In genomic region chr16:86300746-86301480, GRCh38 we compare ENCODE assay signal across 12 cellular contexts.
A peak's percentile ranks its signal among the peaks of the same experiment; 100 is the strongest.
DNase-seq lines count a peak whose midpoint lies in the region; ATAC-seq and TF ChIP-seq lines count a peak whose summit lies in the region.
"Had no signal": no experiment of that assay in that cellular context is flagged by ENCODE, and none has a peak within 500 bp of the region (broad histone marks: within the 10 kb centered on the region; RNA-seq: fewer than 3 reads in every experiment).

No MANE protein-coding gene starts in this region.

- H3K27ac ChIP-seq in right lobe of liver, result peak overlapping the region in 2 of 3 donors; percentile 15 to 63
- peak overlapping the region; percentile 42 to 81 (median 67) for H3K27ac ChIP-seq in upper lobe of left lung

- DNase-seq in NCI-H82 treated with DMSO at 0.1 percent for 48 hours (lab: John Stamatoyannopoulos, UW; ENCODE audit: unreplicated experiment) (peak; percentile 93), dermis blood vessel endothelial cell (peak; percentile 6), right lobe of liver (no peak), upper lobe of left lung (no peak), NCI-H526 (lab: John Stamatoyannopoulos, UW) (no peak)
- DNase-seq in activated effector memory CD4-positive, alpha-beta T cell treated with Interleukin-2 at 50 U/mL for 16 hours, result no peak
- DNase-seq: hypothalamus; naive thymus-derived CD4-positive, alpha-beta T cell; NCI-H1048; NCI-H748 treated with DMSO at 0.1 percent for 48 hours; stimulated activated CD4-positive, alpha-beta T cell treated with anti-CD3 and anti-CD28 coated beads, Interleukin-12 subunit alpha, Interleukin-12 subunit beta, amount 100 ng/mL, for 4 hours had no signal

- WGBS in right lobe of liver (ENCODE audit: insufficient coverage, low coverage, low lambda C conversion rate, missing lambda C conversion rate), result 3% methylated on average over 16 of the region's 20 CpGs
- 2 to 10% methylated on average over 11 to 20 of the region's 20 CpGs for WGBS in upper lobe of left lung, 2 donors

- H3K36me3 ChIP-seq in right lobe of liver, result no peaks in the 10 kb centered on the region
- H3K36me3 ChIP-seq in upper lobe of left lung, result no peaks in the 10 kb centered on the region

- H3K27me3 ChIP-seq in right lobe of liver (peaks cover 0 to 6% of the 10 kb centered on the region in 2 donors), upper lobe of left lung (no peaks in the 10 kb centered on the region)

- ATAC-seq in right lobe of liver, result peak; percentile 42 to 56 (median 50)
- ATAC-seq in upper lobe of left lung (ENCODE audit: low FRiP score in 2 of 2), result no peak
- ATAC-seq in GM21717 (IDR thresholded peaks at IDR 0.05; ENCODE audit: unreplicated experiment), result no peak
- ATAC-seq: naive thymus-derived CD4-positive, alpha-beta T cell had no signal

- TF ChIP-seq POLR2A in right lobe of liver (IDR thresholded peaks at IDR 0.05), result no peak
- no peak for TF ChIP-seq POLR2A in upper lobe of left lung (IDR thresholded peaks at IDR 0.05)

- H3K4me3 ChIP-seq in right lobe of liver (no peak overlapping the region), upper lobe of left lung (peak overlapping the region in 3 of 4 donors; percentile 10 to 25 (median 15))

- TF ChIP-seq EP300 in upper lobe of left lung (IDR thresholded peaks at IDR 0.05), result no peak

- no peak for TF ChIP-seq CTCF in right lobe of liver (IDR thresholded peaks at IDR 0.05)
- TF ChIP-seq CTCF in upper lobe of left lung (IDR thresholded peaks at IDR 0.05), result no peak

- intact Hi-C loops in right lobe of liver (cut with DNase I), result no loop called here

- H3K4me1 ChIP-seq in right lobe of liver (no peaks in the 10 kb centered on the region), upper lobe of left lung (peaks cover 0 to 37% (median 9%) of the 10 kb centered on the region in 4 donors)

- H3K9me3 ChIP-seq in right lobe of liver, result no peaks in the 10 kb centered on the region
- no peaks in the 10 kb centered on the region for H3K9me3 ChIP-seq in upper lobe of left lung

Comparison
In these comparisons a context has a peak if more than half of its experiments do, and no peak if none do; other contexts are left out.
1. DNase-seq: peak in NCI-H82 treated with DMSO at 0.1 percent for 48 hours (single experiment) and dermis blood vessel endothelial cell (single experiment); none in right lobe of liver (0 of 3), upper lobe of left lung (0 of 2), activated effector memory CD4-positive, alpha-beta T cell treated with Interleukin-2 at 50 U/mL for 16 hours (single experiment) and NCI-H526 (0 of 2).
2. ATAC-seq: peak in right lobe of liver (4 of 4); none in upper lobe of left lung (0 of 2) and GM21717 (single experiment).
3. H3K4me3 ChIP-seq: peak in upper lobe of left lung (3 of 4); none in right lobe of liver (0 of 3).